ENCODE assay signal across 16 cellular contexts in the genomic region with DNA sequence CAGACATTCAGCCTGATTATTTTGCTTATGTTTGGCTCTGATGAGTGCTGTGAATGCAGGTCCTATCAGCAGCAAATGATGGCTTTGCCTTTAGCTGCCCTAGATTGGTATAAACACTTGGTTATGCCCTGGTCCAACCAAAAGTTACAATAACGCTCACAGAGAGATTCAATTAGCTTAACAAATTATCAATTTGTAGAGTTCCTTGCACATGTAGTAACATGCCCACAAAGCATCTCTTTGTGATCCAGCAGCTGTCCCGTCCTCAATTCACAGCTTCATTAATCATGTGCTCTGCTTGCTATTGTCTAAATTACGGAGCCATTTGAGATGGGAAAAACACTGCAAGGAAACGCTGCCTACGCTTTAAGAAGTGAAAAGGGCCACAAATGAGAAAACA.
DNase-seq lines count a peak whose midpoint lies in the region; ATAC-seq and TF ChIP-seq lines count a peak whose summit lies in the region.
"Had no signal": no experiment of that assay in that cellular context is flagged by ENCODE, and none has a peak within 500 bp of the region (broad histone marks: within the 10 kb centered on the region; RNA-seq: fewer than 3 reads in every experiment).

No MANE protein-coding gene starts in this region.

- no peak overlapping the region for H3K4me3 ChIP-seq in epithelial cell of esophagus (ENCODE audit: low read length)
- H3K4me3 ChIP-seq: tibial artery had no signal

- no peak for ATAC-seq in GM19455 (IDR thresholded peaks at IDR 0.05; ENCODE audit: unreplicated experiment)
- ATAC-seq in SK-N-SH treated with all-trans-retinoic acid at 6 μM for 48 hours = no peak
- ATAC-seq in T-cell (replicated peaks in 1 of 4) = no peak
- ATAC-seq: HepG2 had no signal

- peaks cover 0 to 5% (median 4%) of the 10 kb centered on the region in 3 donors for H3K9me3 Mint-ChIP-seq in T-cell
- H3K9me3 Mint-ChIP-seq: nephron had no signal

- H3K36me3 Mint-ChIP-seq in T-cell = no peaks in the 10 kb centered on the region
- H3K36me3 Mint-ChIP-seq: CD4-positive, alpha-beta memory T cell had no signal

- no peak overlapping the region for H3K4me3 Mint-ChIP-seq in T-cell
- H3K4me3 Mint-ChIP-seq: CD4-positive, alpha-beta memory T cell; dendritic cell treated with granulocyte-macrophage colony-stimulating factor and Interleukin-4, amounts not matched to agents 40 ng/mL and 50 ng/mL, for 4 days; nephron had no signal

- peak; percentile 90 for DNase-seq in NCI-H1417 treated with DMSO at 0.1 percent for 48 hours (lab: John Stamatoyannopoulos, UW)
- peak; percentile 96 for DNase-seq in NCI-H526 treated with DMSO at 0.1 percent for 48 hours (lab: John Stamatoyannopoulos, UW)
- DNase-seq in epithelial cell of esophagus (ENCODE audit: low read depth) = peak; percentile 39
- DNase-seq in pons (ENCODE audit: low spot score) = peak; percentile 98
- no peak for DNase-seq in NCI-H82 (lab: John Stamatoyannopoulos, UW)
- DNase-seq in T-cell = no peak
- DNase-seq: activated T-cell treated with anti-CD3 and anti-CD28 coated beads for 4 hours; CD4-positive, alpha-beta memory T cell; NCI-H2029; stimulated activated CD4-positive, alpha-beta T cell treated with anti-CD3 and anti-CD28 coated beads, Interleukin-12 subunit alpha, Interleukin-12 subunit beta, amount 100 ng/mL, for 4 hours; tibial artery had no signal

- POLR2A ChIA-PET in T-cell (lab: Charles Lee) = no interaction called here

- TF ChIP-seq CTCF in epithelial cell of esophagus (IDR thresholded peaks at IDR 0.05; ENCODE audit: insufficient read depth, low read depth, low read length, missing control alignments) = no peak

- no peaks in the 10 kb centered on the region for H3K4me1 Mint-ChIP-seq in T-cell
- H3K4me1 Mint-ChIP-seq: CD4-positive, alpha-beta memory T cell had no signal

- no peaks in the 10 kb centered on the region for H3K27me3 Mint-ChIP-seq in T-cell
- H3K27me3 Mint-ChIP-seq: CD4-positive, alpha-beta memory T cell; dendritic cell treated with granulocyte-macrophage colony-stimulating factor and Interleukin-4, amounts not matched to agents 40 ng/mL and 50 ng/mL, for 4 days had no signal

- CTCF ChIA-PET in T-cell (lab: Charles Lee) = no interaction called here

- no peak overlapping the region for H3K27ac Mint-ChIP-seq in T-cell
- H3K27ac Mint-ChIP-seq: CD4-positive, alpha-beta memory T cell; dendritic cell treated with granulocyte-macrophage colony-stimulating factor and Interleukin-4, amounts not matched to agents 40 ng/mL and 50 ng/mL, for 4 days had no signal

TF ChIP-seq in SK-N-SH treated with all-trans-retinoic acid at 6 μM for 48 hours, 23 proteins besides CTCF, POLR2A, EP300 and RAD21:
- TF ChIP-seq, protein P1, sequence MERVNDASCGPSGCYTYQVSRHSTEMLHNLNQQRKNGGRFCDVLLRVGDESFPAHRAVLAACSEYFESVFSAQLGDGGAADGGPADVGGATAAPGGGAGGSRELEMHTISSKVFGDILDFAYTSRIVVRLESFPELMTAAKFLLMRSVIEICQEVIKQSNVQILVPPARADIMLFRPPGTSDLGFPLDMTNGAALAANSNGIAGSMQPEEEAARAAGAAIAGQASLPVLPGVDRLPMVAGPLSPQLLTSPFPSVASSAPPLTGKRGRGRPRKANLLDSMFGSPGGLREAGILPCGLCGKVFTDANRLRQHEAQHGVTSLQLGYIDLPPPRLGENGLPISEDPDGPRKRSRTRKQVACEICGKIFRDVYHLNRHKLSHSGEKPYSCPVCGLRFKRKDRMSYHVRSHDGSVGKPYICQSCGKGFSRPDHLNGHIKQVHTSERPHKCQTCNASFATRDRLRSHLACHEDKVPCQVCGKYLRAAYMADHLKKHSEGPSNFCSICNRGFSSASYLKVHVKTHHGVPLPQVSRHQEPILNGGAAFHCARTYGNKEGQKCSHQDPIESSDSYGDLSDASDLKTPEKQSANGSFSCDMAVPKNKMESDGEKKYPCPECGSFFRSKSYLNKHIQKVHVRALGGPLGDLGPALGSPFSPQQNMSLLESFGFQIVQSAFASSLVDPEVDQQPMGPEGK (CRISPR knock-in tag; IDR thresholded peaks at IDR 0.05; ENCODE audit: borderline replicate concordance) = no peak
- TF ChIP-seq ZNF565 (CRISPR knock-in tag; conservative IDR thresholded peaks at IDR 0.05; ENCODE audit: low read depth) = no peak
- TF ChIP-seq ZC3H10 (CRISPR knock-in tag; IDR thresholded peaks at IDR 0.05) = no peak
- no peak for TF ChIP-seq GLIS3 (CRISPR knock-in tag; IDR thresholded peaks at IDR 0.05)
- TF ChIP-seq, protein P2, sequence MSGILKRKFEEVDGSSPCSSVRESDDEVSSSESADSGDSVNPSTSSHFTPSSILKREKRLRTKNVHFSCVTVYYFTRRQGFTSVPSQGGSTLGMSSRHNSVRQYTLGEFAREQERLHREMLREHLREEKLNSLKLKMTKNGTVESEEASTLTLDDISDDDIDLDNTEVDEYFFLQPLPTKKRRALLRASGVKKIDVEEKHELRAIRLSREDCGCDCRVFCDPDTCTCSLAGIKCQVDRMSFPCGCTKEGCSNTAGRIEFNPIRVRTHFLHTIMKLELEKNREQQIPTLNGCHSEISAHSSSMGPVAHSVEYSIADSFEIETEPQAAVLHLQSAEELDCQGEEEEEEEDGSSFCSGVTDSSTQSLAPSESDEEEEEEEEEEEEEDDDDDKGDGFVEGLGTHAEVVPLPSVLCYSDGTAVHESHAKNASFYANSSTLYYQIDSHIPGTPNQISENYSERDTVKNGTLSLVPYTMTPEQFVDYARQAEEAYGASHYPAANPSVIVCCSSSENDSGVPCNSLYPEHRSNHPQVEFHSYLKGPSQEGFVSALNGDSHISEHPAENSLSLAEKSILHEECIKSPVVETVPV (CRISPR knock-in tag; IDR thresholded peaks at IDR 0.05) = no peak
- TF ChIP-seq ESRRG (CRISPR knock-in tag; IDR thresholded peaks at IDR 0.05) = no peak
- TF ChIP-seq ISL1 (CRISPR knock-in tag; IDR thresholded peaks at IDR 0.05) = no peak
- TF ChIP-seq PPARA (CRISPR knock-in tag; IDR thresholded peaks at IDR 0.05; ENCODE audit: borderline replicate concordance) = no peak
- no peak for TF ChIP-seq TOX (CRISPR knock-in tag; IDR thresholded peaks at IDR 0.05; ENCODE audit: borderline replicate concordance)
- TF ChIP-seq, protein P3, sequence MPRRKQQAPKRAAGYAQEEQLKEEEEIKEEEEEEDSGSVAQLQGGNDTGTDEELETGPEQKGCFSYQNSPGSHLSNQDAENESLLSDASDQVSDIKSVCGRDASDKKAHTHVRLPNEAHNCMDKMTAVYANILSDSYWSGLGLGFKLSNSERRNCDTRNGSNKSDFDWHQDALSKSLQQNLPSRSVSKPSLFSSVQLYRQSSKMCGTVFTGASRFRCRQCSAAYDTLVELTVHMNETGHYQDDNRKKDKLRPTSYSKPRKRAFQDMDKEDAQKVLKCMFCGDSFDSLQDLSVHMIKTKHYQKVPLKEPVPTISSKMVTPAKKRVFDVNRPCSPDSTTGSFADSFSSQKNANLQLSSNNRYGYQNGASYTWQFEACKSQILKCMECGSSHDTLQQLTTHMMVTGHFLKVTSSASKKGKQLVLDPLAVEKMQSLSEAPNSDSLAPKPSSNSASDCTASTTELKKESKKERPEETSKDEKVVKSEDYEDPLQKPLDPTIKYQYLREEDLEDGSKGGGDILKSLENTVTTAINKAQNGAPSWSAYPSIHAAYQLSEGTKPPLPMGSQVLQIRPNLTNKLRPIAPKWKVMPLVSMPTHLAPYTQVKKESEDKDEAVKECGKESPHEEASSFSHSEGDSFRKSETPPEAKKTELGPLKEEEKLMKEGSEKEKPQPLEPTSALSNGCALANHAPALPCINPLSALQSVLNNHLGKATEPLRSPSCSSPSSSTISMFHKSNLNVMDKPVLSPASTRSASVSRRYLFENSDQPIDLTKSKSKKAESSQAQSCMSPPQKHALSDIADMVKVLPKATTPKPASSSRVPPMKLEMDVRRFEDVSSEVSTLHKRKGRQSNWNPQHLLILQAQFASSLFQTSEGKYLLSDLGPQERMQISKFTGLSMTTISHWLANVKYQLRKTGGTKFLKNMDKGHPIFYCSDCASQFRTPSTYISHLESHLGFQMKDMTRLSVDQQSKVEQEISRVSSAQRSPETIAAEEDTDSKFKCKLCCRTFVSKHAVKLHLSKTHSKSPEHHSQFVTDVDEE (CRISPR knock-in tag; IDR thresholded peaks at IDR 0.05) = no peak
- TF ChIP-seq ZFP3 (CRISPR knock-in tag; IDR thresholded peaks at IDR 0.05) = no peak
- TF ChIP-seq, protein P4, sequence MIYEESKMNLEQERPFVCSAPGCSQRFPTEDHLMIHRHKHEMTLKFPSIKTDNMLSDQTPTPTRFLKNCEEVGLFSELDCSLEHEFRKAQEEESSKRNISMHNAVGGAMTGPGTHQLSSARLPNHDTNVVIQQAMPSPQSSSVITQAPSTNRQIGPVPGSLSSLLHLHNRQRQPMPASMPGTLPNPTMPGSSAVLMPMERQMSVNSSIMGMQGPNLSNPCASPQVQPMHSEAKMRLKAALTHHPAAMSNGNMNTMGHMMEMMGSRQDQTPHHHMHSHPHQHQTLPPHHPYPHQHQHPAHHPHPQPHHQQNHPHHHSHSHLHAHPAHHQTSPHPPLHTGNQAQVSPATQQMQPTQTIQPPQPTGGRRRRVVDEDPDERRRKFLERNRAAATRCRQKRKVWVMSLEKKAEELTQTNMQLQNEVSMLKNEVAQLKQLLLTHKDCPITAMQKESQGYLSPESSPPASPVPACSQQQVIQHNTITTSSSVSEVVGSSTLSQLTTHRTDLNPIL (CRISPR knock-in tag; IDR thresholded peaks at IDR 0.05; ENCODE audit: low read depth) = no peak
- TF ChIP-seq, protein P5, sequence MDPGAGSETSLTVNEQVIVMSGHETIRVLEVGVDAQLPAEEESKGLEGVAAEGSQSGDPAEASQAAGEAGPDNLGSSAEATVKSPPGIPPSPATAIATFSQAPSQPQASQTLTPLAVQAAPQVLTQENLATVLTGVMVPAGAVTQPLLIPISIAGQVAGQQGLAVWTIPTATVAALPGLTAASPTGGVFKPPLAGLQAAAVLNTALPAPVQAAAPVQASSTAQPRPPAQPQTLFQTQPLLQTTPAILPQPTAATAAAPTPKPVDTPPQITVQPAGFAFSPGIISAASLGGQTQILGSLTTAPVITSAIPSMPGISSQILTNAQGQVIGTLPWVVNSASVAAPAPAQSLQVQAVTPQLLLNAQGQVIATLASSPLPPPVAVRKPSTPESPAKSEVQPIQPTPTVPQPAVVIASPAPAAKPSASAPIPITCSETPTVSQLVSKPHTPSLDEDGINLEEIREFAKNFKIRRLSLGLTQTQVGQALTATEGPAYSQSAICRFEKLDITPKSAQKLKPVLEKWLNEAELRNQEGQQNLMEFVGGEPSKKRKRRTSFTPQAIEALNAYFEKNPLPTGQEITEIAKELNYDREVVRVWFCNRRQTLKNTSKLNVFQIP (CRISPR knock-in tag; IDR thresholded peaks at IDR 0.05; ENCODE audit: borderline replicate concordance, low read depth) = no peak
- no peak for TF ChIP-seq OSR1 (CRISPR knock-in tag; IDR thresholded peaks at IDR 0.05)
- TF ChIP-seq RARB (CRISPR knock-in tag; IDR thresholded peaks at IDR 0.05) = no peak
- TF ChIP-seq ZFP30 (CRISPR knock-in tag; IDR thresholded peaks at IDR 0.05) = no peak

Comparison
In these comparisons a context has a peak if more than half of its experiments do, and no peak if none do; other contexts are left out.
1. DNase-seq: peak in NCI-H1417 treated with DMSO at 0.1 percent for 48 hours (single experiment), NCI-H526 treated with DMSO at 0.1 percent for 48 hours (single experiment), epithelial cell of esophagus (single experiment) and pons (single experiment); none in NCI-H82 (single experiment) and T-cell (0 of 34).